In genomic region chr10:82221750-82222149, GRCh38 we compare ENCODE assay signal across 23 cellular contexts.
DNase-seq lines count a peak whose midpoint lies in the region; ATAC-seq, FAIRE-seq and TF ChIP-seq lines count a peak whose summit lies in the region.
"Had no signal": no experiment of that assay in that cellular context is flagged by ENCODE, and none has a peak within 500 bp of the region (broad histone marks: within the 10 kb centered on the region; RNA-seq: fewer than 3 reads in every experiment).

No MANE protein-coding gene starts in this region.

- no peaks in the 10 kb centered on the region for H3K79me1 ChIP-seq in mesendoderm (ENCODE audit: low read length)

- no peak overlapping the region for H2BK15ac ChIP-seq in mesendoderm (replicated peaks; ENCODE audit: low read depth)

- H2AK5ac ChIP-seq in mesendoderm (ENCODE audit: low read length): no peak overlapping the region

- peak; percentile 23 for TF ChIP-seq CTCF in GM13976 (IDR thresholded peaks at IDR 0.05; ENCODE audit: borderline replicate concordance, control extremely low read depth, extremely low read depth, insufficient read depth, missing control alignments)
- no peak for TF ChIP-seq CTCF in NB4 (IDR thresholded peaks at IDR 0.05; ENCODE audit: low read depth, low read length)

- in situ Hi-C loops in GM13976 (cut with MboI; ENCODE audit: low sequenced_read_pairs, unreplicated experiment) (no loop called here), T47D (cut with HindIII; ENCODE audit: low pct_unique_long_range_greater_than_20kb, low sequenced_read_pairs) (no loop called here)

- no peaks in the 10 kb centered on the region for H3K27me3 ChIP-seq in mesendoderm (ENCODE audit: insufficient read depth, low read length, poor library complexity)
- H3K27me3 ChIP-seq: gastrocnemius medialis, tibial artery had no signal

- DNase-seq in GM13976 (ENCODE audit: low spot score): peak; percentile 6
- peak; percentile 6 for DNase-seq in NB4 (ENCODE audit: low read depth)
- DNase-seq in T47D (ENCODE audit: low read depth in 1 of 2, low spot score in 1 of 2): peak; percentile 29 to 64
- peak; percentile 72 for DNase-seq in mesendoderm
- no peak for DNase-seq in HTR-8/SVneo (ENCODE audit: insufficient read length, low spot score)
- no peak for DNase-seq in activated T-cell treated with anti-CD3 and anti-CD28 coated beads, Interleukin-2, amount 50 U/mL, for 72 hours
- no peak for DNase-seq in LoVo (ENCODE audit: low spot score)
- DNase-seq: activated CD4-positive, alpha-beta T cell treated with anti-CD3 and anti-CD28 coated beads for 48 hours; activated naive CD8-positive, alpha-beta T cell treated with anti-CD3 and anti-CD28 coated beads, Interleukin-2, amount 10 ng/mL, durations not matched to agents 7 days and 5 days; CD8-positive, alpha-beta T cell; effector CD8-positive, alpha-beta T cell; gastrocnemius medialis; hypothalamus; NCI-H146; stimulated activated CD4-positive, alpha-beta T cell treated with anti-CD3 and anti-CD28 coated beads, Interleukin-2, amount 100 ng/mL, for 24 hours; stimulated activated naive CD8-positive, alpha-beta T cell treated with anti-CD3 and anti-CD28 coated beads, Interleukin-15, Interleukin-2, amounts not matched to agents 100 U/mL and 50 U/mL, for 24 hours; tibial artery had no signal

- no peak overlapping the region for H3K18ac ChIP-seq in mesendoderm (ENCODE audit: low read length)

- H3K4me1 ChIP-seq in mesendoderm (ENCODE audit: control insufficient read depth, low read depth, low read length): no peaks in the 10 kb centered on the region
- H3K4me1 ChIP-seq: gastrocnemius medialis, tibial artery had no signal

- H3K27ac Mint-ChIP-seq in activated T-cell treated with anti-CD3 and anti-CD28 coated beads, Interleukin-2, amount 50 U/mL, for 72 hours: no peak overlapping the region
- H3K27ac Mint-ChIP-seq: activated naive CD8-positive, alpha-beta T cell treated with anti-CD3 and anti-CD28 coated beads, Interleukin-2, amount 10 ng/mL, durations not matched to agents 7 days and 5 days; activated T-helper 2 cell treated with anti-CD3 and anti-CD28 coated beads, Interferon-gamma antibody, Interleukin-2, Interleukin-4, amounts not matched to agents 10 μg/mL and 5 μg/mL and 100 μg/mL, durations not matched to agents 14 hours and 24 hours and 36 hours; CD8-positive, alpha-beta T cell; mesothelial cell of epicardium; natural killer cell treated with Interleukin-12 subunit alpha and Interleukin-12 subunit beta and Interleukin-15 and Interleukin-18, amount 100 ng/mL, for 72 hours had no signal

- H3K36me3 ChIP-seq in mesendoderm (ENCODE audit: control insufficient read depth, insufficient read depth, low read length): no peaks in the 10 kb centered on the region
- H3K36me3 ChIP-seq: gastrocnemius medialis, tibial artery had no signal

- H3K79me2 ChIP-seq in mesendoderm (ENCODE audit: control insufficient read depth, insufficient read depth, low read length): no peaks in the 10 kb centered on the region

- H3K9ac ChIP-seq in mesendoderm (ENCODE audit: low read length): no peak overlapping the region

- no peak overlapping the region for H3K23ac ChIP-seq in mesendoderm (ENCODE audit: low read length)

- no peak overlapping the region for H3K4me2 ChIP-seq in mesendoderm (ENCODE audit: low read length)

- H3K4me3 Mint-ChIP-seq in activated T-cell treated with anti-CD3 and anti-CD28 coated beads, Interleukin-2, amount 50 U/mL, for 72 hours: no peak overlapping the region
- H3K4me3 Mint-ChIP-seq: activated naive CD8-positive, alpha-beta T cell treated with anti-CD3 and anti-CD28 coated beads, Interleukin-2, amount 10 ng/mL, durations not matched to agents 7 days and 5 days; CD8-positive, alpha-beta T cell; mesothelial cell of epicardium; natural killer cell treated with Interleukin-12 subunit alpha and Interleukin-12 subunit beta and Interleukin-15 and Interleukin-18, amount 100 ng/mL, for 72 hours had no signal

- H3K27me3 Mint-ChIP-seq in activated T-cell treated with anti-CD3 and anti-CD28 coated beads, Interleukin-2, amount 50 U/mL, for 72 hours (ENCODE audit: low read depth): no peaks in the 10 kb centered on the region
- H3K27me3 Mint-ChIP-seq: activated naive CD8-positive, alpha-beta T cell treated with anti-CD3 and anti-CD28 coated beads, Interleukin-2, amount 10 ng/mL, durations not matched to agents 7 days and 5 days; natural killer cell treated with Interleukin-12 subunit alpha and Interleukin-12 subunit beta and Interleukin-15 and Interleukin-18, amount 100 ng/mL, for 72 hours had no signal

- no peak overlapping the region for H3K4ac ChIP-seq in mesendoderm (ENCODE audit: low read depth, low read length)

- no peak overlapping the region for H2BK5ac ChIP-seq in mesendoderm (ENCODE audit: low read length)

- H3K56ac ChIP-seq in mesendoderm (ENCODE audit: low read length): no peak overlapping the region

- H3K9me3 Mint-ChIP-seq in activated T-cell treated with anti-CD3 and anti-CD28 coated beads, Interleukin-2, amount 50 U/mL, for 72 hours: peaks cover 2 to 8% of the 10 kb centered on the region in 2 donors
- H3K9me3 Mint-ChIP-seq: activated naive CD8-positive, alpha-beta T cell treated with anti-CD3 and anti-CD28 coated beads, Interleukin-2, amount 10 ng/mL, durations not matched to agents 7 days and 5 days; activated T-helper 2 cell treated with anti-CD3 and anti-CD28 coated beads, Interferon-gamma antibody, Interleukin-2, Interleukin-4, amounts not matched to agents 10 μg/mL and 5 μg/mL and 100 μg/mL, durations not matched to agents 14 hours and 24 hours and 36 hours; mesothelial cell of epicardium had no signal

- ATAC-seq in activated T-cell treated with anti-CD3 and anti-CD28 coated beads, Interleukin-2, amount 50 U/mL, for 72 hours (replicated peaks in 1 of 2): no peak
- ATAC-seq: CD8-positive, alpha-beta T cell; esophagus mucosa; gastrocnemius medialis; HepG2; natural killer cell treated with Interleukin-12 subunit alpha and Interleukin-12 subunit beta and Interleukin-15 and Interleukin-18, amount 100 ng/mL, for 72 hours; stimulated activated naive CD8-positive, alpha-beta T cell treated with anti-CD3 and anti-CD28 coated beads, Interleukin-15, Interleukin-2, amounts not matched to agents 100 U/mL and 50 U/mL, for 24 hours had no signal

- H3K4me3 ChIP-seq in NB4 (ENCODE audit: low read depth, low read length) (no peak overlapping the region), mesendoderm (ENCODE audit: low read length) (no peak overlapping the region)
- H3K4me3 ChIP-seq: gastrocnemius medialis, tibial artery had no signal

- H4K5ac ChIP-seq in mesendoderm (ENCODE audit: low read length): no peak overlapping the region

- H3K4me1 Mint-ChIP-seq in activated T-cell treated with anti-CD3 and anti-CD28 coated beads, Interleukin-2, amount 50 U/mL, for 72 hours (ENCODE audit: low read depth): no peaks in the 10 kb centered on the region
- H3K4me1 Mint-ChIP-seq: activated naive CD8-positive, alpha-beta T cell treated with anti-CD3 and anti-CD28 coated beads, Interleukin-2, amount 10 ng/mL, durations not matched to agents 7 days and 5 days; mesothelial cell of epicardium had no signal

- H3K27ac ChIP-seq in mesendoderm (ENCODE audit: low read depth, low read length): no peak overlapping the region
- H3K27ac ChIP-seq: gastrocnemius medialis, tibial artery had no signal

- no CpG with 5 or more reads among the region's 2 CpGs for WGBS in mesendoderm (ENCODE audit: extremely low coverage, insufficient coverage, low lambda C conversion rate)

- no peak for FAIRE-seq in HTR-8/SVneo (lab: Jason Lieb, UNC)
- FAIRE-seq: GM18507, HepG2 had no signal

- no peaks in the 10 kb centered on the region for H3K36me3 Mint-ChIP-seq in activated T-cell treated with anti-CD3 and anti-CD28 coated beads, Interleukin-2, amount 50 U/mL, for 72 hours (ENCODE audit: insufficient read depth in 2 of 2)
- H3K36me3 Mint-ChIP-seq: activated naive CD8-positive, alpha-beta T cell treated with anti-CD3 and anti-CD28 coated beads, Interleukin-2, amount 10 ng/mL, durations not matched to agents 7 days and 5 days; CD8-positive, alpha-beta T cell; mesothelial cell of epicardium; natural killer cell treated with Interleukin-12 subunit alpha and Interleukin-12 subunit beta and Interleukin-15 and Interleukin-18, amount 100 ng/mL, for 72 hours had no signal

- no peak for TF ChIP-seq POLR2A in NB4 (IDR thresholded peaks at IDR 0.05; ENCODE audit: extremely low read depth, insufficient read length)

- no peak overlapping the region for H2BK120ac ChIP-seq in mesendoderm (ENCODE audit: low read depth, low read length)

- no peak overlapping the region for H4K8ac ChIP-seq in mesendoderm (ENCODE audit: low read depth, low read length)

Comparison
In these comparisons a context has a peak if more than half of its experiments do, and no peak if none do; other contexts are left out.
1. DNase-seq: peak in GM13976 (single experiment), NB4 (single experiment), T47D (2 of 2) and mesendoderm (single experiment); none in HTR-8/SVneo (single experiment), activated T-cell treated with anti-CD3 and anti-CD28 coated beads, Interleukin-2, amount 50 U/mL, for 72 hours (0 of 2) and LoVo (single experiment).